ENCODE assay signal across 11 cellular contexts in genomic region chr1:223715710-223716103, GRCh38. TPM values are rescaled to one million over a fixed set of nuclear protein-coding genes. Genes with fewer than 3 reads are reported as not detected.
A peak's percentile ranks its signal among the peaks of the same experiment; 100 is the strongest.
DNase-seq lines count a peak whose midpoint lies in the region; ATAC-seq and TF ChIP-seq lines count a peak whose summit lies in the region.
"Had no signal": no experiment of that assay in that cellular context is flagged by ENCODE, and none has a peak within 500 bp of the region (broad histone marks: within the 10 kb centered on the region; RNA-seq: fewer than 3 reads in every experiment).

No MANE protein-coding gene starts in this region.

- WGBS in sigmoid colon, 2 donors, result 53 to 82% methylated on average over 3 of the region's 3 CpGs
- WGBS in heart left ventricle, 4 donors, result 38 to 71% (median 51%) methylated on average over 3 of the region's 3 CpGs

- peak overlapping the region; percentile 7 to 95 (median 52) for H3K27ac ChIP-seq in sigmoid colon
- peak overlapping the region in 3 of 12 donors; percentile 19 to 96 (median 25) for H3K27ac ChIP-seq in heart left ventricle

- no peak for TF ChIP-seq EP300 in sigmoid colon (IDR thresholded peaks at IDR 0.05)

- TF ChIP-seq POLR2A in sigmoid colon (IDR thresholded peaks at IDR 0.05) (no peak), heart left ventricle (IDR thresholded peaks at IDR 0.05) (no peak)

- peaks cover 56% of the 10 kb centered on the region for H3K4me1 Mint-ChIP-seq in Caco-2 (ENCODE audit: low read depth, unreplicated experiment)
- peaks cover 63% of the 10 kb centered on the region for H3K4me1 Mint-ChIP-seq in T-helper 2 cell treated with Interferon-gamma antibody and Interleukin-4, amounts not matched to agents 5 μg/mL and 100 μg/mL, for 36 hours (ENCODE audit: low read depth)

- POLR2A ChIA-PET in Caco-2 (lab: Charles Lee), result no interaction called here

- H3K36me3 Mint-ChIP-seq in Caco-2 (ENCODE audit: insufficient read depth, unreplicated experiment), result peaks cover 49% of the 10 kb centered on the region
- H3K36me3 Mint-ChIP-seq in T-helper 2 cell treated with Interferon-gamma antibody and Interleukin-4, amounts not matched to agents 5 μg/mL and 100 μg/mL, for 36 hours (ENCODE audit: low read depth), result peaks cover 61% of the 10 kb centered on the region

- DNase-seq in Caco-2 (no peak), epithelial cell of proximal tubule (ENCODE audit: low read depth) (no peak), sigmoid colon (no peak), cortex of kidney (lab: John Stamatoyannopoulos, UW) (no peak), heart left ventricle (no peak)
- no peak for DNase-seq in T-helper 2 cell treated with Interferon-gamma antibody and Interleukin-4, amounts not matched to agents 5 μg/mL and 100 μg/mL, for 36 hours (ENCODE audit: low spot score)
- DNase-seq in stimulated activated CD4-positive, alpha-beta T cell treated with anti-CD3 and anti-CD28 coated beads, Interleukin-12 subunit alpha, Interleukin-12 subunit beta, amount 100 ng/mL, for 4 hours, result no peak
- DNase-seq: NCI-H1436 treated with DMSO at 0.1 percent for 48 hours, right cardiac atrium, SIG-M5 had no signal

- H3K4me1 ChIP-seq in Caco-2 (peaks cover 85% of the 10 kb centered on the region), sigmoid colon (peaks cover 0 to 64% (median 43%) of the 10 kb centered on the region in 4 donors), heart left ventricle (peaks cover 0 to 80% (median 46%) of the 10 kb centered on the region in 12 donors)

- CTCF ChIA-PET in Caco-2 (lab: Charles Lee), result interaction anchor here (1.0 kb wide), 1 partner anchor 34 kb away, joined by 6 read pairs; no protein-coding TSS in a partner anchor

- intact Hi-C loops in Caco-2 (cut with micrococcal nuclease; ENCODE audit: unreplicated experiment) (no loop called here), sigmoid colon (cut with DNase I) (no loop called here), heart left ventricle (cut with DNase I) (no loop called here)

- BruUV-seq in Caco-2 (replicated peaks; lab: Mats Ljungman, UMichigan), result no TSS peak

- H3K4me3 ChIP-seq in Caco-2 (ENCODE audit: low read depth, low read length), result no peak overlapping the region
- H3K4me3 ChIP-seq in epithelial cell of proximal tubule (ENCODE audit: low read depth, low read length), result peak overlapping the region; percentile 91
- no peak overlapping the region for H3K4me3 ChIP-seq in sigmoid colon
- peak overlapping the region in 5 of 12 donors; percentile 3 to 92 (median 20) for H3K4me3 ChIP-seq in heart left ventricle

- ATAC-seq in HG02571 (IDR thresholded peaks at IDR 0.05; ENCODE audit: unreplicated experiment) (no peak), heart left ventricle (no peak)
- ATAC-seq: right cardiac atrium had no signal

- H3K9me3 ChIP-seq in Caco-2 (no peaks in the 10 kb centered on the region), sigmoid colon (no peaks in the 10 kb centered on the region), heart left ventricle (no peaks in the 10 kb centered on the region)

- TF ChIP-seq CTCF in Caco-2 (IDR thresholded peaks at IDR 0.05; ENCODE audit: insufficient read depth in 1 of 2, low read depth in 1 of 2, low read length in 1 of 2, severe bottlenecking in 1 of 2, unreplicated experiment in 1 of 2), result no peak
- TF ChIP-seq CTCF in epithelial cell of proximal tubule (conservative IDR thresholded peaks at IDR 0.05; ENCODE audit: low read depth, low read length), result no peak
- no peak for TF ChIP-seq CTCF in sigmoid colon (IDR thresholded peaks at IDR 0.05)
- no peak for TF ChIP-seq CTCF in heart left ventricle (IDR thresholded peaks at IDR 0.05)

- no peaks in the 10 kb centered on the region for H3K27me3 ChIP-seq in Caco-2 (replicated peaks; ENCODE audit: control insufficient read depth, insufficient read depth, low read length)
- no peaks in the 10 kb centered on the region for H3K27me3 ChIP-seq in sigmoid colon
- H3K27me3 ChIP-seq in heart left ventricle, result no peaks in the 10 kb centered on the region

- H3K36me3 ChIP-seq in Caco-2 (ENCODE audit: control insufficient read depth, insufficient read depth, low read length) (peaks cover 4% of the 10 kb centered on the region), sigmoid colon (peaks cover 0 to 33% (median 17%) of the 10 kb centered on the region in 4 donors), heart left ventricle (peaks cover 3 to 41% (median 36%) of the 10 kb centered on the region in 9 donors)

- H3K4me3 Mint-ChIP-seq in Caco-2 (ENCODE audit: unreplicated experiment), result peak overlapping the region; percentile 29
- H3K4me3 Mint-ChIP-seq in T-helper 2 cell treated with Interferon-gamma antibody and Interleukin-4, amounts not matched to agents 5 μg/mL and 100 μg/mL, for 36 hours, result peak overlapping the region; percentile 81

- H3K27ac Mint-ChIP-seq in Caco-2 (ENCODE audit: unreplicated experiment), result peak overlapping the region; percentile 69
- peak overlapping the region; percentile 92 for H3K27ac Mint-ChIP-seq in T-helper 2 cell treated with Interferon-gamma antibody and Interleukin-4, amounts not matched to agents 5 μg/mL and 100 μg/mL, for 36 hours

- H3K27me3 Mint-ChIP-seq in Caco-2 (ENCODE audit: insufficient read depth, unreplicated experiment), result no peaks in the 10 kb centered on the region
- H3K27me3 Mint-ChIP-seq in T-helper 2 cell treated with Interferon-gamma antibody and Interleukin-4, amounts not matched to agents 5 μg/mL and 100 μg/mL, for 36 hours (ENCODE audit: low read depth), result no peaks in the 10 kb centered on the region

- no peaks in the 10 kb centered on the region for H3K9me3 Mint-ChIP-seq in Caco-2 (ENCODE audit: unreplicated experiment)
- H3K9me3 Mint-ChIP-seq in T-helper 2 cell treated with Interferon-gamma antibody and Interleukin-4, amounts not matched to agents 5 μg/mL and 100 μg/mL, for 36 hours, result no peaks in the 10 kb centered on the region

RNA-seq across cellular contexts. Expression of gene CAPN2, which starts 3.4 kb away (rescaled TPM):
- total RNA-seq in Caco-2 (2022) (151 and 157 TPM in 2 replicates), epithelial cell of proximal tubule (228 and 281 TPM in 2 replicates), sigmoid colon (100 to 1,000 TPM in 1 of 4 donors, 10 to 100 TPM in 3; 67.3 to 154 (median 73.6) TPM), heart left ventricle (100 to 1,000 TPM in 2 of 9 donors, 10 to 100 TPM in 7; 60.2 to 115 (median 82.7) TPM)
- polyA plus RNA-seq in sigmoid colon (100 to 1,000 TPM; 135 to 266 (median 158) TPM), heart left ventricle (10 to 100 TPM; 54.4 to 75.7 TPM)

RNA-seq across cellular contexts. Expression of gene CAPN8, which starts 50.2 kb away (rescaled TPM):
- total RNA-seq in Caco-2 (2022) (4.1 and 6.7 TPM in 2 replicates), epithelial cell of proximal tubule (not detected in 2 replicates), sigmoid colon (1 to 10 TPM in 1 of 4 donors, not detected in 3; 1.1 TPM), heart left ventricle (not detected)
- polyA plus RNA-seq in sigmoid colon (10 to 100 TPM; 21.6 to 67.6 (median 63.8) TPM), heart left ventricle (not detected)
- total RNA-seq: right cardiac atrium had no signal
